ENCODE assay signal across 20 cellular contexts in genomic region chr17:10276436-10276835, GRCh38.
DNase-seq lines count a peak whose midpoint lies in the region; ATAC-seq and TF ChIP-seq lines count a peak whose summit lies in the region.
"Had no signal": no experiment of that assay in that cellular context is flagged by ENCODE, and none has a peak within 500 bp of the region (broad histone marks: within the 10 kb centered on the region; RNA-seq: fewer than 3 reads in every experiment).

No MANE protein-coding gene starts in this region.

- H3K23ac ChIP-seq in mesenchymal stem cell (ENCODE audit: low read length in 2 of 2), result no peak overlapping the region
- H3K23ac ChIP-seq in H9 (ENCODE audit: insufficient read length, low read depth, low read length), result no peak overlapping the region

- no peaks in the 10 kb centered on the region for H3K36me3 Mint-ChIP-seq in H9 (ENCODE audit: insufficient read depth in 1 of 3, low read depth in 3 of 3)
- H3K36me3 Mint-ChIP-seq: CD14-positive monocyte; CD4-positive, alpha-beta memory T cell had no signal

- no peak overlapping the region for H3K4me3 ChIP-seq in right atrium auricular region
- H3K4me3 ChIP-seq in heart right ventricle, result no peak overlapping the region
- H3K4me3 ChIP-seq in mesenchymal stem cell (ENCODE audit: insufficient read depth in 1 of 2, low read depth in 1 of 2, low read length in 2 of 2), result no peak overlapping the region
- peak overlapping the region in 2 of 8 donors; percentile 6 to 18 for H3K4me3 ChIP-seq in spleen
- H3K4me3 ChIP-seq: A549, GM12878, K562 had no signal

- no peak overlapping the region for H4K8ac ChIP-seq in mesenchymal stem cell (ENCODE audit: low read length)
- no peak overlapping the region for H4K8ac ChIP-seq in H9 (replicated peaks; ENCODE audit: insufficient read length, low read depth, low read length)

- H3K18ac ChIP-seq in mesenchymal stem cell (ENCODE audit: low read depth in 1 of 2, low read length in 2 of 2) (no peak overlapping the region), H9 (ENCODE audit: insufficient read length, low read depth, low read length) (no peak overlapping the region)

- H3K4ac ChIP-seq in mesenchymal stem cell (ENCODE audit: low read depth in 1 of 2, low read length in 2 of 2), result no peak overlapping the region
- H3K4ac ChIP-seq in H9 (ENCODE audit: low read depth, low read length), result no peak overlapping the region

- H3T11ph ChIP-seq in H9 (ENCODE audit: low read length), result no peak overlapping the region

- H3K9me3 ChIP-seq in right atrium auricular region (no peaks in the 10 kb centered on the region), heart right ventricle (peaks cover 0 to 2% (median 0%) of the 10 kb centered on the region in 11 donors), mesenchymal stem cell (ENCODE audit: control insufficient read depth, low read length) (no peaks in the 10 kb centered on the region), spleen (no peaks in the 10 kb centered on the region), H9 (ENCODE audit: control insufficient read depth, low read depth, low read length) (no peaks in the 10 kb centered on the region)

- H3K27ac ChIP-seq in right atrium auricular region (no peak overlapping the region), heart right ventricle (no peak overlapping the region), mesenchymal stem cell (ENCODE audit: low read length, poor library complexity, severe bottlenecking) (no peak overlapping the region), spleen (peak overlapping the region in 7 of 8 donors; percentile 70 to 88 (median 82)), H9 (ENCODE audit: insufficient read length, low read depth, low read length) (no peak overlapping the region)
- H3K27ac ChIP-seq: 22Rv1, A549, HL-60 had no signal

- TF ChIP-seq POLR2A in spleen (IDR thresholded peaks at IDR 0.05), result no peak

- H3K27me3 Mint-ChIP-seq in H9 (ENCODE audit: low read depth), result no peaks in the 10 kb centered on the region; the same call in 1 of the 2 replicates

- no peaks in the 10 kb centered on the region for H3K79me2 ChIP-seq in H9 (ENCODE audit: insufficient read depth, low read length)

- no peak overlapping the region for H2BK20ac ChIP-seq in H9 (ENCODE audit: low read depth, low read length, poor library complexity, severe bottlenecking)

- DNase-seq in right atrium auricular region (ENCODE audit: low spot score), result peak; percentile 18
- no peak for DNase-seq in heart right ventricle
- DNase-seq in astrocyte of the hippocampus (ENCODE audit: low read depth, low spot score), result peak; percentile 34
- DNase-seq in mesenchymal stem cell, result no peak
- no peak for DNase-seq in spleen
- DNase-seq in H9, result no peak
- no peak for DNase-seq in activated effector memory CD4-positive, alpha-beta T cell treated with Interleukin-2 at 50 U/mL for 16 hours
- DNase-seq: AML-193; CD4-positive, alpha-beta memory T cell; DMS153; DMS79 treated with DMSO at 0.1 percent for 48 hours; HCEC 1CT; IMR-90 had no signal

- no peak for TF ChIP-seq CTCF in right atrium auricular region (IDR thresholded peaks at IDR 0.05)
- TF ChIP-seq CTCF in heart right ventricle (IDR thresholded peaks at IDR 0.05), result no peak
- no peak for TF ChIP-seq CTCF in spleen (IDR thresholded peaks at IDR 0.05 in 8 of 11, conservative IDR thresholded peaks at IDR 0.05 in 3 of 11)
- TF ChIP-seq CTCF in H9 (conservative IDR thresholded peaks at IDR 0.05), result no peak

- no peak overlapping the region for H2BK15ac ChIP-seq in mesenchymal stem cell (ENCODE audit: low read depth, poor library complexity, severe bottlenecking)
- H2BK15ac ChIP-seq in H9 (ENCODE audit: low read depth, low read length), result no peak overlapping the region

- H3K4me1 ChIP-seq in right atrium auricular region (no peaks in the 10 kb centered on the region), heart right ventricle (no peaks in the 10 kb centered on the region), mesenchymal stem cell (ENCODE audit: control insufficient read depth, insufficient read depth, low read depth, low read length) (no peaks in the 10 kb centered on the region), spleen (peaks cover 0 to 47% (median 11%) of the 10 kb centered on the region in 6 donors), H9 (ENCODE audit: insufficient read depth, low read length) (peaks cover 3% of the 10 kb centered on the region; the same call in 1 of the 2 replicates)
- H3K4me1 ChIP-seq: A549 had no signal

- H2BK5ac ChIP-seq in mesenchymal stem cell (ENCODE audit: low read depth, low read length, poor library complexity, severe bottlenecking) (no peak overlapping the region), H9 (ENCODE audit: insufficient read length, low read length) (no peak overlapping the region)

- intact Hi-C loops in heart right ventricle (cut with DNase I), result no loop called here
- intact Hi-C loops in spleen (cut with DNase I; ENCODE audit: low total_unique reads), result no loop called here

- no peak overlapping the region for H2BK12ac ChIP-seq in mesenchymal stem cell (ENCODE audit: low read length in 2 of 2)
- no peak overlapping the region for H2BK12ac ChIP-seq in H9 (ENCODE audit: insufficient read length, low read depth, low read length)

- no peaks in the 10 kb centered on the region for H3K9me3 Mint-ChIP-seq in H9

- H4K91ac ChIP-seq in mesenchymal stem cell (ENCODE audit: low read length), result no peak overlapping the region
- H4K91ac ChIP-seq in H9 (ENCODE audit: insufficient read length, low read depth, low read length), result no peak overlapping the region

- H3K4me2 ChIP-seq in mesenchymal stem cell (ENCODE audit: low read length, poor library complexity, severe bottlenecking) (no peak overlapping the region), H9 (ENCODE audit: insufficient read depth, insufficient read length, low read length) (no peak overlapping the region)
- H3K4me2 ChIP-seq: A549 had no signal

- no peak overlapping the region for H4K5ac ChIP-seq in H9 (ENCODE audit: insufficient read length, low read depth, low read length)

- H3K79me1 ChIP-seq in mesenchymal stem cell (replicated peaks; ENCODE audit: low read length, poor library complexity, severe bottlenecking) (no peaks in the 10 kb centered on the region), H9 (ENCODE audit: insufficient read depth, low read depth, low read length, poor library complexity, severe bottlenecking) (no peaks in the 10 kb centered on the region)

- H2AK5ac ChIP-seq in mesenchymal stem cell (ENCODE audit: low read length, severe bottlenecking) (no peak overlapping the region), H9 (ENCODE audit: insufficient read length, low read length) (no peak overlapping the region)

- H4K20me1 ChIP-seq in H9 (ENCODE audit: control insufficient read depth, insufficient read depth, insufficient read length), result no peaks in the 10 kb centered on the region

- H3K56ac ChIP-seq in H9 (ENCODE audit: insufficient read length, low read depth, low read length), result no peak overlapping the region

- peak overlapping the region; percentile 14 for H2AFZ ChIP-seq in mesenchymal stem cell (ENCODE audit: low read depth, low read length)
- no peak overlapping the region for H2AFZ ChIP-seq in H9 (ENCODE audit: low read length)

- ATAC-seq in heart right ventricle (no peak), GM18511 (IDR thresholded peaks at IDR 0.05; ENCODE audit: unreplicated experiment) (no peak)
- ATAC-seq: GM12878, K562 had no signal

- H3K27ac Mint-ChIP-seq in H9, result no peak overlapping the region; a peak in 1 of 7 replicates
- H3K27ac Mint-ChIP-seq: CD14-positive monocyte; CD4-positive, alpha-beta memory T cell had no signal

- H3K9ac ChIP-seq in mesenchymal stem cell (ENCODE audit: low read length) (no peak overlapping the region), H9 (ENCODE audit: extremely low read depth, insufficient read length, low read length) (no peak overlapping the region)

- H3K36me3 ChIP-seq in right atrium auricular region (no peaks in the 10 kb centered on the region), heart right ventricle (no peaks in the 10 kb centered on the region), mesenchymal stem cell (ENCODE audit: control insufficient read depth in 1 of 2, insufficient read depth in 2 of 2, low read depth in 1 of 2, low read length in 2 of 2) (no peaks in the 10 kb centered on the region), spleen (no peaks in the 10 kb centered on the region)

- H3K23me2 ChIP-seq in H9 (ENCODE audit: insufficient read length, low read depth, low read length, poor library complexity, severe bottlenecking), result no peaks in the 10 kb centered on the region

- H3K27me3 ChIP-seq in right atrium auricular region, result no peaks in the 10 kb centered on the region
- H3K27me3 ChIP-seq in heart right ventricle, result peaks cover 0 to 18% (median 4%) of the 10 kb centered on the region in 7 donors
- peaks cover 0 to 14% of the 10 kb centered on the region in 2 experiments for H3K27me3 ChIP-seq in mesenchymal stem cell (ENCODE audit: control insufficient read depth in 1 of 2, insufficient read depth in 1 of 2, low read length in 2 of 2)
- peaks cover 0 to 5% (median 0%) of the 10 kb centered on the region in 7 donors for H3K27me3 ChIP-seq in spleen (replicated peaks in 1 of 7)
- H3K27me3 ChIP-seq in H9 (ENCODE audit: insufficient read depth, low read length), result no peaks in the 10 kb centered on the region; the same call in 1 of the 2 replicates

- WGBS in heart right ventricle, 2 donors, result 60 to 69% methylated on average over 3 of the region's 3 CpGs
- WGBS in mesenchymal stem cell, result 44% methylated on average over 2 of the region's 3 CpGs
- 45 to 55% (median 48%) methylated on average over 3 of the region's 3 CpGs for WGBS in spleen, 5 donors
- WGBS in H9 (ENCODE audit: extremely low coverage, insufficient read length, low lambda C conversion rate), result no CpG with 5 or more reads among the region's 3 CpGs

- no peak overlapping the region; a peak in 1 of 5 replicates for H3K4me3 Mint-ChIP-seq in H9
- H3K4me3 Mint-ChIP-seq: CD14-positive monocyte; CD4-positive, alpha-beta memory T cell had no signal

- peaks cover 17 to 24% of the 10 kb centered on the region in 2 experiments for H3K4me1 Mint-ChIP-seq in H9

- H2BK120ac ChIP-seq in mesenchymal stem cell (ENCODE audit: low read depth, low read length), result no peak overlapping the region
- H2BK120ac ChIP-seq in H9 (ENCODE audit: low read depth, low read length, poor library complexity, severe bottlenecking), result no peak overlapping the region

- H3K14ac ChIP-seq in mesenchymal stem cell (ENCODE audit: low read length in 2 of 2) (no peak overlapping the region), H9 (ENCODE audit: insufficient read depth, low read length) (no peak overlapping the region)

Comparison
In these comparisons a context has a peak if more than half of its experiments do, and no peak if none do; other contexts are left out.
1. DNase-seq: peak in right atrium auricular region (single experiment) and astrocyte of the hippocampus (single experiment); none in heart right ventricle (0 of 2), mesenchymal stem cell (single experiment), spleen (single experiment), H9 (single experiment) and activated effector memory CD4-positive, alpha-beta T cell treated with Interleukin-2 at 50 U/mL for 16 hours (single experiment).
2. H3K27ac ChIP-seq: peak in spleen (7 of 8); none in right atrium auricular region (0 of 2), heart right ventricle (0 of 10), mesenchymal stem cell (single experiment) and H9 (single experiment).